Comparison of ENCODE assay signal across 2 cellular contexts in genomic region chr12:68785358-68785757, GRCh38.
TF ChIP-seq lines count a peak whose summit lies in the region.

No MANE protein-coding gene starts in this region.

TF ChIP-seq in A549, 52 proteins besides CTCF, POLR2A, EP300 and RAD21:
- TF ChIP-seq EHMT2 (IDR thresholded peaks at IDR 0.05; ENCODE audit: low read depth) = no peak
- no peak for TF ChIP-seq ELK1 (IDR thresholded peaks at IDR 0.05; ENCODE audit: low read depth, low read length)
- TF ChIP-seq TFCP2L1 (CRISPR knock-in tag; IDR thresholded peaks at IDR 0.05) = no peak
- TF ChIP-seq CHD2 (IDR thresholded peaks at IDR 0.05; ENCODE audit: low read length, partially characterized antibody) = no peak
- TF ChIP-seq HES2 (IDR thresholded peaks at IDR 0.05) = no peak
- no peak for TF ChIP-seq HOXA7 (CRISPR knock-in tag; IDR thresholded peaks at IDR 0.05)
- TF ChIP-seq PBX3 (IDR thresholded peaks at IDR 0.05) = no peak

TF ChIP-seq in IMR-90, 13 proteins besides CTCF, POLR2A, EP300 and RAD21:
- TF ChIP-seq BHLHE40 (IDR thresholded peaks at IDR 0.05; ENCODE audit: low read depth, low read length) = no peak
- TF ChIP-seq FOS (IDR thresholded peaks at IDR 0.05; ENCODE audit: low read depth, low read length) = no peak
- TF ChIP-seq RCOR1 (IDR thresholded peaks at IDR 0.05; ENCODE audit: insufficient replicate concordance, low read length) = no peak
- TF ChIP-seq CHD1 (IDR thresholded peaks at IDR 0.05; ENCODE audit: low read depth, low read length) = no peak
- no peak for TF ChIP-seq RFX5 (IDR thresholded peaks at IDR 0.05; ENCODE audit: low read depth, low read length)
- TF ChIP-seq SMC3 (IDR thresholded peaks at IDR 0.05; ENCODE audit: low read depth, low read length) = no peak
- no peak for TF ChIP-seq MAFK (IDR thresholded peaks at IDR 0.05; ENCODE audit: low read depth, low read length)
- TF ChIP-seq NFE2L2 (IDR thresholded peaks at IDR 0.05; ENCODE audit: low read depth, low read length) = no peak
- TF ChIP-seq ELK1 (IDR thresholded peaks at IDR 0.05; ENCODE audit: borderline replicate concordance, low read depth, low read length) = no peak
- TF ChIP-seq MXI1 (IDR thresholded peaks at IDR 0.05; ENCODE audit: borderline replicate concordance, low read depth, low read length) = no peak
- TF ChIP-seq MAZ (IDR thresholded peaks at IDR 0.05; ENCODE audit: borderline replicate concordance, low read depth, low read length) = no peak
- TF ChIP-seq CEBPB (IDR thresholded peaks at IDR 0.05; ENCODE audit: low read depth, low read length) = no peak
- TF ChIP-seq USF2 (IDR thresholded peaks at IDR 0.05; ENCODE audit: low read depth, low read length) = no peak
